In the genomic region with DNA sequence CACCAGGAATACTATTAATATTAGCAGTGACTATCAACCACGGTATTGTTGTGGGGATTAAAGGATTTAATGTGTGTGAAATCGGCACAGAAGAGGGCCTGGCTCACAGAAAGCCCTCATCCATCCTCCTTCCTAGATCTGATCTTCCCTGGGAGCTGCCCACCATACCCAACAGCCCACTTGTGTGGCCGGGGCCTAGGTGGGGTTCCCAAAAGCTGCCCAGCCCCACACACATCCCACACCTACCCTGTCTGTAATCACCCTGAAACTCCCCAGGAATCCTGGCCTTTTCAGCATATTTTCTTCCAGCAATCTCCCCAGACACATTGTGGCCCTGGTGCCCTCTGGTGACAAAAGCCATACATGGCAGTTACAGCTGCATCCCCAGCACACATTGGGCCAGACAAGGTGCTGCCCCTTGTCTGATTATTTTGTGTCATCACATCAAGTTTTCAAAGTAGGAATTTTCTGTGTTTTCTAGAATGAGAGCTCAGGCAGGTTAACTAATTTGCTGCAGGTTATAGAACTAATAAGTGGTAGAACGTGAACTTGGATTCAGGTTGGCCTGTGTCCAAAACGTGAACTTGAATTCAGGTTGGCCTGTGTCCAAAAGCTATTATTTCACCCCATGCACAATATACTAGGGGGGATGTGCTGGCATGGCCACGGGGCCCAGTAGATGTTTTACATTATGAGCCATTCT, we compare ENCODE assay signal across 1 cellular context.
TF ChIP-seq lines count a peak whose summit lies in the region.

No MANE protein-coding gene starts in this region.

TF ChIP-seq in HEK293, 187 proteins besides CTCF, POLR2A, EP300 and RAD21 (continued from another document):
- TF ChIP-seq, protein P1, sequence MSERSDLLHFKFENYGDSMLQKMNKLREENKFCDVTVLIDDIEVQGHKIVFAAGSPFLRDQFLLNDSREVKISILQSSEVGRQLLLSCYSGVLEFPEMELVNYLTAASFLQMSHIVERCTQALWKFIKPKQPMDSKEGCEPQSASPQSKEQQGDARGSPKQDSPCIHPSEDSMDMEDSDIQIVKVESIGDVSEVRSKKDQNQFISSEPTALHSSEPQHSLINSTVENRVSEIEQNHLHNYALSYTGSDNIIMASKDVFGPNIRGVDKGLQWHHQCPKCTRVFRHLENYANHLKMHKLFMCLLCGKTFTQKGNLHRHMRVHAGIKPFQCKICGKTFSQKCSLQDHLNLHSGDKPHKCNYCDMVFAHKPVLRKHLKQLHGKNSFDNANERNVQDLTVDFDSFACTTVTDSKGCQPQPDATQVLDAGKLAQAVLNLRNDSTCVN (tag by site-specific recombination; optimal IDR thresholded peaks at IDR 0.05) = no peak
- TF ChIP-seq ZNF280C (tag by site-specific recombination; IDR thresholded peaks at IDR 0.05) (no peak), RBAK (tag by site-specific recombination; IDR thresholded peaks at IDR 0.05) (no peak), ZFP37 (tag by site-specific recombination; IDR thresholded peaks at IDR 0.05) (peak; percentile 46; the same call in 1 of the 2 replicates), SP7 (tag by site-specific recombination; IDR thresholded peaks at IDR 0.05) (peak; percentile 15; the same call in 1 of the 2 replicates), KLF1 (tag by site-specific recombination; IDR thresholded peaks at IDR 0.05) (no peak), REPIN1 (tag by site-specific recombination; IDR thresholded peaks at IDR 0.05; ENCODE audit: low read depth) (no peak), KLF8 (tag by site-specific recombination; IDR thresholded peaks at IDR 0.05) (peak; percentile 26; the same call in 1 of the 2 replicates), ZBTB10 (tag by site-specific recombination; IDR thresholded peaks at IDR 0.05) (no peak), ZSCAN30 (tag by site-specific recombination; IDR thresholded peaks at IDR 0.05) (0 out of 2 replicates have a peak, but pooled peaks have one; percentile 46), KLF10 (tag by site-specific recombination; IDR thresholded peaks at IDR 0.05) (peak; percentile 27; the same call in 1 of the 2 replicates), ZNF311 (tag by site-specific recombination; IDR thresholded peaks at IDR 0.05; ENCODE audit: borderline replicate concordance) (no peak), SETDB1 (IDR thresholded peaks at IDR 0.05; ENCODE audit: insufficient read length, low read length) (no peak), EGR2 (tag by site-specific recombination; IDR thresholded peaks at IDR 0.05; ENCODE audit: low read depth) (peak; percentile 12; the same call in 1 of the 2 replicates), ZBTB17 (tag by site-specific recombination; IDR thresholded peaks at IDR 0.05) (peak; percentile 36; the same call in 1 of the 2 replicates), ZNF654 (tag by site-specific recombination; IDR thresholded peaks at IDR 0.05; ENCODE audit: low read depth) (peak; percentile 86), ZNF184 (tag by site-specific recombination; IDR thresholded peaks at IDR 0.05) (0 out of 2 replicates have a peak, but pooled peaks have one; percentile 44), ZNF341 (tag by site-specific recombination; IDR thresholded peaks at IDR 0.05; ENCODE audit: low read depth) (peak; percentile 56), ZNF157 (tag by site-specific recombination; IDR thresholded peaks at IDR 0.05) (no peak), MZF1 (tag by site-specific recombination; IDR thresholded peaks at IDR 0.05; ENCODE audit: borderline replicate concordance) (peak; percentile 48; the same call in 1 of the 2 replicates), ZBTB8A (tag by site-specific recombination; IDR thresholded peaks at IDR 0.05) (0 out of 2 replicates have a peak, but pooled peaks have one; percentile 12)
- TF ChIP-seq, protein P2, sequence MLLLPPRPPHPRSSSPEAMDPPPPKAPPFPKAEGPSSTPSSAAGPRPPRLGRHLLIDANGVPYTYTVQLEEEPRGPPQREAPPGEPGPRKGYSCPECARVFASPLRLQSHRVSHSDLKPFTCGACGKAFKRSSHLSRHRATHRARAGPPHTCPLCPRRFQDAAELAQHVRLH (tag by site-specific recombination; IDR thresholded peaks at IDR 0.05) = no peak
- TF ChIP-seq, protein P3, sequence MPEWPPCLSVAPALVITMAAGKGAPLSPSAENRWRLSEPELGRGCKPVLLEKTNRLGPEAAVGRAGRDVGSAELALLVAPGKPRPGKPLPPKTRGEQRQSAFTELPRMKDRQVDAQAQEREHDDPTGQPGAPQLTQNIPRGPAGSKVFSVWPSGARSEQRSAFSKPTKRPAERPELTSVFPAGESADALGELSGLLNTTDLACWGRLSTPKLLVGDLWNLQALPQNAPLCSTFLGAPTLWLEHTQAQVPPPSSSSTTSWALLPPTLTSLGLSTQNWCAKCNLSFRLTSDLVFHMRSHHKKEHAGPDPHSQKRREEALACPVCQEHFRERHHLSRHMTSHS (tag by site-specific recombination; IDR thresholded peaks at IDR 0.05) = no peak
- TF ChIP-seq, protein P4, sequence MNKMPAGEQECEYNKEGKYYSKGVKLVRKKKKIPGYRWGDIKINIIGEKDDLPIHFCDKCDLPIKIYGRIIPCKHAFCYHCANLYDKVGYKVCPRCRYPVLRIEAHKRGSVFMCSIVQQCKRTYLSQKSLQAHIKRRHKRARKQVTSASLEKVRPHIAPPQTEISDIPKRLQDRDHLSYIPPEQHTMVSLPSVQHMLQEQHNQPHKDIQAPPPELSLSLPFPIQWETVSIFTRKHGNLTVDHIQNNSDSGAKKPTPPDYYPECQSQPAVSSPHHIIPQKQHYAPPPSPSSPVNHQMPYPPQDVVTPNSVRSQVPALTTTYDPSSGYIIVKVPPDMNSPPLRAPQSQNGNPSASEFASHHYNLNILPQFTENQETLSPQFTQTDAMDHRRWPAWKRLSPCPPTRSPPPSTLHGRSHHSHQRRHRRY (tag by site-specific recombination; IDR thresholded peaks at IDR 0.05) = no peak
